In the genomic region with DNA sequence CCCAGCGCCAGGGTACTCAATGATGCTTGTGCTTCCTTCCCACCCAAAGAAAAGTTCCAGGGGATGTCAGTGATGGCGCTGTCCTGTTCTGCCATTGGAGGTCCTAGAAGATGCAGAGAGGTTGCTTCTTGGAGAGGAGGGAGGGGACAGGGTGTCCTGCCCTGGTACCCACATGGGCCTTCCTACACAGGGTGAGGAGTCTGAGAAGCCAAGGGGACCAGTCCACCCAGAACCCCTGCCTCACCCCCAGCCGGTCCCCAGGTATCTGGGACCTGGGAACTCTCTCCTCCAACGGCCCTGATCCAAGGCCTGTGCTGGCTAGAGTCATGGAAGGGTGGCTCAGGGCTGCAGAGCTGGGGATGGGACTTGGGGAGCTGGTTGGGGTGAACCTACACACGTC, we compare ENCODE assay signal across 26 cellular contexts.
"Had no signal": no experiment of that assay in that cellular context is flagged by ENCODE, and none has a peak within 500 bp of the region (broad histone marks: within the 10 kb centered on the region; RNA-seq: fewer than 3 reads in every experiment).

No MANE protein-coding gene starts in this region.

- H3K36me3 ChIP-seq: left lung, lower lobe of right lung, neutrophil, ovary, right atrium auricular region, right lobe of liver, tibial nerve, vagina had no signal

- H3K4me3 Mint-ChIP-seq: immature natural killer cell; naive thymus-derived CD8-positive, alpha-beta T cell; nephron; neural crest cell; stimulated activated naive B cell treated with anti-CD40 and anti-IgM and Interleukin-4, amounts not matched to agents 10 μg/mL and 1 μg/mL and 100 μg/mL, for 72 hours; stimulated activated naive CD8-positive, alpha-beta T cell treated with anti-CD3 and anti-CD28 coated beads, Interleukin-15, Interleukin-2, amounts not matched to agents 100 ng/mL and 50 ng/mL, for 24 hours; type B pancreatic cell had no signal

- H3K27me3 Mint-ChIP-seq: progenitor cell of endocrine pancreas had no signal

- H3K4me1 Mint-ChIP-seq: naive thymus-derived CD8-positive, alpha-beta T cell; neural crest cell; stimulated activated naive B cell treated with anti-CD40 and anti-IgM and Interleukin-4, amounts not matched to agents 10 μg/mL and 1 μg/mL and 100 μg/mL, for 72 hours had no signal

- H3K9me3 ChIP-seq: left lung, lower lobe of right lung, neutrophil, ovary, right atrium auricular region, right lobe of liver, tibial nerve, vagina had no signal

- H3K9me3 Mint-ChIP-seq: naive thymus-derived CD8-positive, alpha-beta T cell; nephron; neural crest cell; stimulated activated naive B cell treated with anti-CD40 and anti-IgM and Interleukin-4, amounts not matched to agents 10 μg/mL and 1 μg/mL and 100 μg/mL, for 72 hours; stimulated activated naive CD8-positive, alpha-beta T cell treated with anti-CD3 and anti-CD28 coated beads, Interleukin-15, Interleukin-2, amounts not matched to agents 100 ng/mL and 50 ng/mL, for 24 hours; type B pancreatic cell had no signal

- H3K4me3 ChIP-seq: left lung, lower lobe of right lung, ovary, right atrium auricular region, right lobe of liver, smooth muscle cell, tibial nerve, vagina had no signal

- H3K36me3 Mint-ChIP-seq: immature natural killer cell; naive thymus-derived CD8-positive, alpha-beta T cell; stimulated activated naive B cell treated with anti-CD40 and anti-IgM and Interleukin-4, amounts not matched to agents 10 μg/mL and 1 μg/mL and 100 μg/mL, for 72 hours; type B pancreatic cell had no signal

- ATAC-seq: left colon; left lung; lower lobe of right lung; naive thymus-derived CD8-positive, alpha-beta T cell; right lobe of liver; stimulated activated naive B cell treated with anti-CD40 and anti-IgM and Interleukin-4, amounts not matched to agents 10 μg/mL and 1 μg/mL and 100 μg/mL, for 72 hours had no signal

- H3K27ac ChIP-seq: left lung, lower lobe of right lung, neutrophil, ovary, right atrium auricular region, right lobe of liver, vagina had no signal

- H3K27me3 ChIP-seq: left lung, ovary, right atrium auricular region, right lobe of liver, vagina had no signal

- H3K27ac Mint-ChIP-seq: immature natural killer cell; progenitor cell of endocrine pancreas; stimulated activated naive B cell treated with anti-CD40 and anti-IgM and Interleukin-4, amounts not matched to agents 10 μg/mL and 1 μg/mL and 100 μg/mL, for 72 hours; stimulated activated naive CD8-positive, alpha-beta T cell treated with anti-CD3 and anti-CD28 coated beads, Interleukin-15, Interleukin-2, amounts not matched to agents 100 ng/mL and 50 ng/mL, for 24 hours; type B pancreatic cell had no signal

- DNase-seq: hypothalamus; immature natural killer cell; kidney; left colon; left lung; lower lobe of right lung; mammary epithelial cell; mesenchymal stem cell; naive thymus-derived CD8-positive, alpha-beta T cell; occipital lobe; ovary; right lobe of liver; stimulated activated CD4-positive, alpha-beta T cell treated with anti-CD3 and anti-CD28 coated beads, Interleukin-1b, Interleukin-23, amount 100 ng/mL, for 48 hours; stimulated activated CD4-positive, alpha-beta T cell treated with anti-CD3 and anti-CD28 coated beads, Interleukin-2, amount 100 ng/mL, for 48 hours; stimulated activated naive B cell treated with anti-CD40 and anti-IgM and Interleukin-4, amounts not matched to agents 10 μg/mL and 1 μg/mL and 100 μg/mL, for 72 hours; substantia nigra had no signal
